In genomic region chr21:32476661-32477423, GRCh38 we compare ENCODE assay signal across 1 cellular context.
TF ChIP-seq lines count a peak whose summit lies in the region.

No MANE protein-coding gene starts in this region.

TF ChIP-seq in WTC11, 78 proteins besides CTCF, POLR2A, EP300 and RAD21 (continued from another document):
- TF ChIP-seq, protein P1, sequence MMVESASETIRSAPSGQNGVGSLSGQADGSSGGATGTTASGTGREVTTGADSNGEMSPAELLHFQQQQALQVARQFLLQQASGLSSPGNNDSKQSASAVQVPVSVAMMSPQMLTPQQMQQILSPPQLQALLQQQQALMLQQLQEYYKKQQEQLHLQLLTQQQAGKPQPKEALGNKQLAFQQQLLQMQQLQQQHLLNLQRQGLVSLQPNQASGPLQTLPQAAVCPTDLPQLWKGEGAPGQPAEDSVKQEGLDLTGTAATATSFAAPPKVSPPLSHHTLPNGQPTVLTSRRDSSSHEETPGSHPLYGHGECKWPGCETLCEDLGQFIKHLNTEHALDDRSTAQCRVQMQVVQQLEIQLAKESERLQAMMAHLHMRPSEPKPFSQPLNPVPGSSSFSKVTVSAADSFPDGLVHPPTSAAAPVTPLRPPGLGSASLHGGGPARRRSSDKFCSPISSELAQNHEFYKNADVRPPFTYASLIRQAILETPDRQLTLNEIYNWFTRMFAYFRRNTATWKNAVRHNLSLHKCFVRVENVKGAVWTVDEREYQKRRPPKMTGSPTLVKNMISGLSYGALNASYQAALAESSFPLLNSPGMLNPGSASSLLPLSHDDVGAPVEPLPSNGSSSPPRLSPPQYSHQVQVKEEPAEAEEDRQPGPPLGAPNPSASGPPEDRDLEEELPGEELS (CRISPR knock-in tag; IDR thresholded peaks at IDR 0.05): no peak
- TF ChIP-seq E2F1 (CRISPR knock-in tag; IDR thresholded peaks at IDR 0.05) (no peak), USF1 (CRISPR knock-in tag; IDR thresholded peaks at IDR 0.05) (no peak), MYBL2 (CRISPR knock-in tag; IDR thresholded peaks at IDR 0.05) (no peak), HMGA2 (CRISPR knock-in tag; IDR thresholded peaks at IDR 0.05) (no peak), GTF2I (CRISPR knock-in tag; conservative IDR thresholded peaks at IDR 0.05) (no peak), SMAD4 (CRISPR knock-in tag; IDR thresholded peaks at IDR 0.05) (no peak)
- TF ChIP-seq, protein P2, sequence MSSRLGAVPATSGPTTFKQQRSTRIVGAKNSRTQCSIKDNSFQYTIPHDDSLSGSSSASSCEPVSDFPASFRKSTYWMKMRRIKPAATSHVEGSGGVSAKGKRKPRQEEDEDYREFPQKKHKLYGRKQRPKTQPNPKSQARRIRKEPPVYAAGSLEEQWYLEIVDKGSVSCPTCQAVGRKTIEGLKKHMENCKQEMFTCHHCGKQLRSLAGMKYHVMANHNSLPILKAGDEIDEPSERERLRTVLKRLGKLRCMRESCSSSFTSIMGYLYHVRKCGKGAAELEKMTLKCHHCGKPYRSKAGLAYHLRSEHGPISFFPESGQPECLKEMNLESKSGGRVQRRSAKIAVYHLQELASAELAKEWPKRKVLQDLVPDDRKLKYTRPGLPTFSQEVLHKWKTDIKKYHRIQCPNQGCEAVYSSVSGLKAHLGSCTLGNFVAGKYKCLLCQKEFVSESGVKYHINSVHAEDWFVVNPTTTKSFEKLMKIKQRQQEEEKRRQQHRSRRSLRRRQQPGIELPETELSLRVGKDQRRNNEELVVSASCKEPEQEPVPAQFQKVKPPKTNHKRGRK (CRISPR knock-in tag; IDR thresholded peaks at IDR 0.05; ENCODE audit: borderline replicate concordance): no peak
- TF ChIP-seq, protein P3, sequence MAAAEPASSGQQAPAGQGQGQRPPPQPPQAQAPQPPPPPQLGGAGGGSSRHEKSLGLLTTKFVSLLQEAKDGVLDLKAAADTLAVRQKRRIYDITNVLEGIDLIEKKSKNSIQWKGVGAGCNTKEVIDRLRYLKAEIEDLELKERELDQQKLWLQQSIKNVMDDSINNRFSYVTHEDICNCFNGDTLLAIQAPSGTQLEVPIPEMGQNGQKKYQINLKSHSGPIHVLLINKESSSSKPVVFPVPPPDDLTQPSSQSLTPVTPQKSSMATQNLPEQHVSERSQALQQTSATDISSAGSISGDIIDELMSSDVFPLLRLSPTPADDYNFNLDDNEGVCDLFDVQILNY (CRISPR knock-in tag; IDR thresholded peaks at IDR 0.05): no peak
- TF ChIP-seq, protein P4, sequence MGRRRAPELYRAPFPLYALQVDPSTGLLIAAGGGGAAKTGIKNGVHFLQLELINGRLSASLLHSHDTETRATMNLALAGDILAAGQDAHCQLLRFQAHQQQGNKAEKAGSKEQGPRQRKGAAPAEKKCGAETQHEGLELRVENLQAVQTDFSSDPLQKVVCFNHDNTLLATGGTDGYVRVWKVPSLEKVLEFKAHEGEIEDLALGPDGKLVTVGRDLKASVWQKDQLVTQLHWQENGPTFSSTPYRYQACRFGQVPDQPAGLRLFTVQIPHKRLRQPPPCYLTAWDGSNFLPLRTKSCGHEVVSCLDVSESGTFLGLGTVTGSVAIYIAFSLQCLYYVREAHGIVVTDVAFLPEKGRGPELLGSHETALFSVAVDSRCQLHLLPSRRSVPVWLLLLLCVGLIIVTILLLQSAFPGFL (CRISPR knock-in tag; IDR thresholded peaks at IDR 0.05; ENCODE audit: borderline replicate concordance): no peak
